ENCODE assay signal across 8 cellular contexts in the genomic region with DNA sequence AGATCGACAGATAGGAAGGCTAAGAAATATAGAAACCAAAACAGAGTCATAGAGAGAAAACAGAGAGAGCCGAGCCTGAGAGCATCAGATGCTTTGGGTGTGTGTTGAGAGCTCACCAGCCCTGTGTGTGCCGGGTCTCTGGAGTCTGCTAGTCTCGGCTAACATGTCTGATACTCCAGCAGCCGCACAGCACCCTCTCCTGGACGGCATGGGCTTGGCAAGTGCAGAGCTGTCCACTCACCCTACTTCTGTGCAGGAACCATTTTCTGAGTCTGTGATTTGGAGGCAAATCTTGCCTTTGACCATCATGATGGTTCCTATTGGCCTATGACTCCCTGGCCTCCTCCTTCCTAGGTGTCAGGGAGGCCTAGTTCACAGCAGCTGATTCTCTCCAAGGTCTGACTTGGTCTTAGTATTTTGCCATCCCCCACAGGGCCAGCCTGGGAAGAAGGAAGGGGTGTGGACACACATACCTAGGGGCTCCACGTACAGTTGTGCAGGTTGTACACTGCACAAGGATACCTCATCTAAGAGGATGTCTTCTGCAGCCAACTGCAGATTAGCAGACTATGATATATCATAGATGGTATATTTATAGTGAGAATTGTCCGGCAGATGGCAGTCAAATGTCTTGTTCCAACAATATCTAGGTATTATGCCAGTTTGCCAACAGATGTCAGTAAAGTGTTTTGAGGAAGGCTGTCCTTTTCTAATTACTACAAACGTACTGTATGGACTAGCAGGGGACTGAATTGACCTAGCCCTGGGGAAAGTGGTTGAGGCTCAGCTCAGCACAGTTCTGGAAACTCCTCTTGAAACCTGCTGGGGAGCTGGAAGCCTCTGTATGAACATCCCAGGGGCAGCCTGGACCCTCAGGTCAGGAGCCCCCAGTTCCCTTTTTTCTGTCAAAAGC. TPM values are rescaled to one million over a fixed set of nuclear protein-coding genes. Genes with fewer than 3 reads are reported as not detected.
DNase-seq lines count a peak whose midpoint lies in the region; ATAC-seq and TF ChIP-seq lines count a peak whose summit lies in the region.

No MANE protein-coding gene starts in this region.

- H3K27me3 ChIP-seq in BE2C, result no peaks in the 10 kb centered on the region

- TF ChIP-seq CTCF in BE2C (IDR thresholded peaks at IDR 0.05; ENCODE audit: low read depth, low read length), result peak; percentile 93

- H3K9me3 Mint-ChIP-seq in central memory CD8-positive, alpha-beta T cell, result no peaks in the 10 kb centered on the region

- no peak overlapping the region for H3K4me3 ChIP-seq in BE2C (ENCODE audit: low read depth, low read length)

- H3K36me3 ChIP-seq in BE2C, result no peaks in the 10 kb centered on the region

- no peaks in the 10 kb centered on the region for H3K9me3 ChIP-seq in BE2C

- peak; percentile 93 for DNase-seq in BE2C
- DNase-seq in NCI-H460 (ENCODE audit: extremely low read depth, low read depth), result peak; percentile 80
- DNase-seq in central memory CD8-positive, alpha-beta T cell (ENCODE audit: low spot score in 2 of 2), result peak; percentile 83
- DNase-seq in left kidney (ENCODE audit: low read depth, low spot score), result peak; percentile 97
- peak; percentile 79 for DNase-seq in stimulated activated CD4-positive, alpha-beta T cell treated with anti-CD3 and anti-CD28 coated beads, Interleukin-2, amount 100 ng/mL, for 4 hours (ENCODE audit: low read depth)

- H3K4me1 ChIP-seq in BE2C, result peaks cover 16% of the 10 kb centered on the region

- H3K4me3 Mint-ChIP-seq in central memory CD8-positive, alpha-beta T cell, result no peak overlapping the region

- no peaks in the 10 kb centered on the region for H3K27me3 Mint-ChIP-seq in central memory CD8-positive, alpha-beta T cell

- H3K27ac Mint-ChIP-seq in central memory CD8-positive, alpha-beta T cell (ENCODE audit: low read depth), result peak overlapping the region; percentile 83

- peak; percentile 73 for ATAC-seq in GM19324 (IDR thresholded peaks at IDR 0.05; ENCODE audit: low FRiP score, unreplicated experiment)
- ATAC-seq in HG03439 (IDR thresholded peaks at IDR 0.05; ENCODE audit: unreplicated experiment), result peak; percentile 87
- peak; percentile 92 to 95 for ATAC-seq in activated CD4-positive, CD25-positive, alpha-beta regulatory T cell treated with anti-CD3 and anti-CD28 coated beads, Interleukin-2, amount 50 U/mL, for 24 hours
- peak; percentile 97 for ATAC-seq in central memory CD8-positive, alpha-beta T cell (replicated peaks; ENCODE audit: extremely low read depth, poor library complexity, severe bottlenecking)

- H3K36me3 Mint-ChIP-seq in central memory CD8-positive, alpha-beta T cell (ENCODE audit: insufficient read depth), result peaks cover 1% of the 10 kb centered on the region

- H3K4me1 Mint-ChIP-seq in central memory CD8-positive, alpha-beta T cell, result peaks cover 41% of the 10 kb centered on the region

RNA-seq across cellular contexts. Expression of a gene that starts 13.0 kb away (rescaled TPM):
- polyA plus RNA-seq in BE2C (2012; ENCODE audit: insufficient read depth, insufficient read length, low read depth), result not detected
- total RNA-seq in NCI-H460 (2014; rRNA removed; shearing (Covaris generic)), result 0.10 TPM in 1 of 2 replicates, not detected in the other
- 0.57 TPM in 1 of 2 replicates, not detected in the other for polyA plus RNA-seq in NCI-H460 (2014; cell fraction: nucleus; rRNA removed)

RNA-seq across cellular contexts. Expression of a gene that starts 32.4 kb away (rescaled TPM):
- 205 TPM for polyA plus RNA-seq in BE2C (2012; ENCODE audit: insufficient read depth, insufficient read length, low read depth)
- 191 and 198 TPM in 2 replicates for total RNA-seq in NCI-H460 (2014; rRNA removed; shearing (Covaris generic))
- polyA plus RNA-seq in NCI-H460 (2014; cell fraction: nucleus; rRNA removed), result 240 and 343 TPM in 2 replicates
